In genomic region chr7:112022128-112022527, GRCh38 we compare ENCODE assay signal across 11 cellular contexts.
"Had no signal": no experiment of that assay in that cellular context is flagged by ENCODE, and none has a peak within 500 bp of the region (broad histone marks: within the 10 kb centered on the region; RNA-seq: fewer than 3 reads in every experiment).

No MANE protein-coding gene starts in this region.

- FAIRE-seq: TTC549 had no signal

- ATAC-seq: effector memory CD8-positive, alpha-beta T cell; SK-N-SH treated with all-trans-retinoic acid at 6 μM for 48 hours had no signal

- DNase-seq: activated CD4-positive, alpha-beta T cell treated with anti-CD3 and anti-CD28 coated beads, Interleukin-2, amount 10 ng/mL, durations not matched to agents 7 days and 5 days; activated CD4-positive, CD25-positive, alpha-beta regulatory T cell; activated naive CD4-positive, alpha-beta T cell treated with anti-CD3 and anti-CD28 coated beads, Interleukin-2, amount 50 U/mL, for 16 hours; amygdala; effector memory CD8-positive, alpha-beta T cell; erythroblast; immature natural killer cell; mesendoderm; trophoblast cell had no signal
